8 cellular contexts compared by ENCODE assay signal in the genomic region with DNA sequence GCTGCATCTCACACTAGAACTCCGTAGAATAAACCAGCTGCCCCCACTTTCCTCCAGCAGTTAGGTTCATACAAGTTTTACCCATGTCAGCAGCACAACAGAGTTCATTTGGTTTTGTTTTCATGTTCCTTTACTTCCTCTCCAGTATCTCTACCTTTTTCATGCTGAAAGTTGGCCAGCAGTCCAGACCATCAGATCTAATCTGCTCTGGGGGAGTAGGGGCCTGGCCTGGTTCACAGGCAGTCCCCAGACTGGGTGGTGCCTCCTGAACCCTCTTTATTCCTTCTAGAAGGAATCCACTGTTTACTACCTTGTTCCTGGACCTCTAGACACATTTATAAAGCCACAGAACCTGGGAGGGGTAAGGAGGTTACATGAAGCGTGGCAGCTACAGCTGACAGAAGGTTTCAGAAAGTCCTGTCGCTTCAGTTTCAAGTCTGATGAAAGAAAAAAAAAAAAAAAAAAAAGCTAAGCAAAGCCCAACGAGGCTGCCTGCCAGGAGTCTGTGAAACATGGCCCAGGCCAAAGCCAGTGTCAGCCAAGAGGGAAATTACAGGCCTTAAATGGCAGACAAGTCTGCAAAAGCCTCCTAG.
DNase-seq lines count a peak whose midpoint lies in the region; ATAC-seq and TF ChIP-seq lines count a peak whose summit lies in the region.

No MANE protein-coding gene starts in this region.

- intact Hi-C loops in heart left ventricle (cut with DNase I) (loop anchor here in 2 of 10 donors (2.0 to 5.0 kb wide), 2 partner anchors 56 to 184 kb away; partner anchors contain the start of gene JUN (in 1 of the 2)), gastrocnemius medialis (cut with DNase I; ENCODE audit: low total_unique reads) (loop anchor here (5.0 kb wide), 1 partner anchor 86 kb away; no protein-coding TSS in a partner anchor)

- H3K27ac Mint-ChIP-seq in activated naive CD4-positive, alpha-beta T cell treated with anti-CD3 and anti-CD28 coated beads, Interleukin-2, amount 10 ng/mL, durations not matched to agents 7 days and 5 days: peak overlapping the region; percentile 99

- CTCF ChIA-PET in activated naive CD4-positive, alpha-beta T cell treated with anti-CD3 and anti-CD28 coated beads, Interleukin-2, amount 10 ng/mL, durations not matched to agents 7 days and 5 days (lab: Charles Lee): interaction anchor here (0.6 to 1.8 kb wide), 4 partner anchors 11 to 157 kb away, joined by 3 to 8 read pairs (median 4); no protein-coding TSS in a partner anchor

- H3K4me1 Mint-ChIP-seq in activated naive CD4-positive, alpha-beta T cell treated with anti-CD3 and anti-CD28 coated beads, Interleukin-2, amount 10 ng/mL, durations not matched to agents 7 days and 5 days: peaks cover 48% of the 10 kb centered on the region

- TF ChIP-seq CTCF in heart left ventricle (IDR thresholded peaks at IDR 0.05) (no peak), gastrocnemius medialis (IDR thresholded peaks at IDR 0.05 in 4 of 5, conservative IDR thresholded peaks at IDR 0.05 in 1 of 5) (peak in 1 of 5 experiments; percentile 11)

- 8 to 14% (median 9%) methylated on average over 4 of the region's 4 CpGs for WGBS in heart left ventricle, 4 donors

- H3K27me3 ChIP-seq in heart left ventricle (no peaks in the 10 kb centered on the region), gastrocnemius medialis (no peaks in the 10 kb centered on the region)

- H3K27ac ChIP-seq in heart left ventricle (peak overlapping the region; percentile 18 to 89 (median 80)), gastrocnemius medialis (peak overlapping the region; percentile 90 to 96 (median 93))

- ATAC-seq in GM19463 (IDR thresholded peaks at IDR 0.05; ENCODE audit: unreplicated experiment) (peak; percentile 85), HG03520 (IDR thresholded peaks at IDR 0.05; ENCODE audit: unreplicated experiment) (peak; percentile 88), heart left ventricle (peak; percentile 62 to 85 (median 78)), gastrocnemius medialis (peak; percentile 53 to 54)

- H3K9me3 ChIP-seq in heart left ventricle (no peaks in the 10 kb centered on the region), gastrocnemius medialis (no peaks in the 10 kb centered on the region)

- TF ChIP-seq POLR2A in heart left ventricle (IDR thresholded peaks at IDR 0.05) (no peak), gastrocnemius medialis (IDR thresholded peaks at IDR 0.05) (peak; percentile 45 to 63)

- in situ Hi-C loops in gastrocnemius medialis (cut with MboI; ENCODE audit: low sequenced_read_pairs in 4 of 4): loop anchor here in 2 of 4 donors (5.0 kb wide), 1 partner anchor 66 kb away; no protein-coding TSS in a partner anchor

- DNase-seq in DMS79 treated with DMSO at 0.1 percent for 48 hours (lab: John Stamatoyannopoulos, UW): peak; percentile 59
- peak; percentile 70 for DNase-seq in activated naive CD4-positive, alpha-beta T cell treated with anti-CD3 and anti-CD28 coated beads, Interleukin-2, amount 10 ng/mL, durations not matched to agents 7 days and 5 days
- DNase-seq in heart left ventricle: peak; percentile 82 to 87 (median 85)
- peak; percentile 82 to 93 for DNase-seq in gastrocnemius medialis
- DNase-seq in activated effector memory CD4-positive, alpha-beta T cell treated with Interleukin-2 at 50 U/mL for 16 hours: no peak
- no peak for DNase-seq in NCI-H510A treated with DMSO at 0.1 percent for 48 hours (lab: John Stamatoyannopoulos, UW)

- peaks cover 7% of the 10 kb centered on the region for H3K9me3 Mint-ChIP-seq in activated naive CD4-positive, alpha-beta T cell treated with anti-CD3 and anti-CD28 coated beads, Interleukin-2, amount 10 ng/mL, durations not matched to agents 7 days and 5 days

- H3K27me3 Mint-ChIP-seq in activated naive CD4-positive, alpha-beta T cell treated with anti-CD3 and anti-CD28 coated beads, Interleukin-2, amount 10 ng/mL, durations not matched to agents 7 days and 5 days: no peaks in the 10 kb centered on the region

- no peak overlapping the region for H3K4me3 ChIP-seq in heart left ventricle
- H3K4me3 ChIP-seq in gastrocnemius medialis: no peak overlapping the region

- H3K4me1 ChIP-seq in heart left ventricle: peaks cover 0 to 34% (median 18%) of the 10 kb centered on the region in 12 donors
- H3K4me1 ChIP-seq in gastrocnemius medialis: peaks cover 62 to 65% of the 10 kb centered on the region in 2 donors

- H3K36me3 ChIP-seq in heart left ventricle (no peaks in the 10 kb centered on the region), gastrocnemius medialis (no peaks in the 10 kb centered on the region)

- H3K4me3 Mint-ChIP-seq in activated naive CD4-positive, alpha-beta T cell treated with anti-CD3 and anti-CD28 coated beads, Interleukin-2, amount 10 ng/mL, durations not matched to agents 7 days and 5 days: no peak overlapping the region

- H3K36me3 Mint-ChIP-seq in activated naive CD4-positive, alpha-beta T cell treated with anti-CD3 and anti-CD28 coated beads, Interleukin-2, amount 10 ng/mL, durations not matched to agents 7 days and 5 days: peaks cover 5% of the 10 kb centered on the region

Comparison
In these comparisons a context has a peak if more than half of its experiments do, and no peak if none do; other contexts are left out.
1. DNase-seq: peak in DMS79 treated with DMSO at 0.1 percent for 48 hours (single experiment), activated naive CD4-positive, alpha-beta T cell treated with anti-CD3 and anti-CD28 coated beads, Interleukin-2, amount 10 ng/mL, durations not matched to agents 7 days and 5 days (single experiment), heart left ventricle (5 of 5) and gastrocnemius medialis (2 of 2); none in activated effector memory CD4-positive, alpha-beta T cell treated with Interleukin-2 at 50 U/mL for 16 hours (single experiment) and NCI-H510A treated with DMSO at 0.1 percent for 48 hours (single experiment).
2. POLR2A ChIP-seq: peak in gastrocnemius medialis (2 of 2); none in heart left ventricle (0 of 2).
3. Peak in every context shown above with its lines, with median percentiles within 50 percentile points of each other: ATAC-seq.